In genomic region chr22:39502789-39503464, GRCh38 we compare ENCODE assay signal across 8 cellular contexts. TPM values are rescaled to one million over a fixed set of nuclear protein-coding genes. Genes with fewer than 3 reads are reported as not detected.
A peak's percentile ranks its signal among the peaks of the same experiment; 100 is the strongest.
DNase-seq lines count a peak whose midpoint lies in the region; ATAC-seq and TF ChIP-seq lines count a peak whose summit lies in the region.

No MANE protein-coding gene starts in this region.

- TF ChIP-seq EP300 in ovary (IDR thresholded peaks at IDR 0.05), result no peak

- peaks cover 20% of the 10 kb centered on the region for H3K4me1 ChIP-seq in OCI-LY7 (ENCODE audit: insufficient read depth, low read length, poor library complexity, severe bottlenecking)
- peaks cover 15% of the 10 kb centered on the region for H3K4me1 ChIP-seq in ovary (ENCODE audit: insufficient read depth)

- no peaks in the 10 kb centered on the region for H3K9me2 ChIP-seq in OCI-LY7 (ENCODE audit: insufficient read depth, low read length)

- no peak for TF ChIP-seq POLR2A in ovary (IDR thresholded peaks at IDR 0.05)

- WGBS in ovary, 3 donors, result 3 to 5% (median 3%) methylated on average over 18 of the region's 18 CpGs

- H3K9me3 ChIP-seq in OCI-LY7 (ENCODE audit: low read length) (no peaks in the 10 kb centered on the region), ovary (no peaks in the 10 kb centered on the region)

- H3K4me3 ChIP-seq in OCI-LY7 (ENCODE audit: low read depth, low read length, poor library complexity, severe bottlenecking) (peak overlapping the region; percentile 87), ovary (peak overlapping the region; percentile 95)

- H3K79me2 ChIP-seq in OCI-LY7 (ENCODE audit: insufficient read depth, low read depth, low read length), result peaks cover 44% of the 10 kb centered on the region

- DNase-seq in OCI-LY7 (ENCODE audit: low spot score) (peak; percentile 37), epithelial cell of prostate (ENCODE audit: low read depth, low spot score) (no peak), ovary (no peak), NCI-H1417 treated with DMSO at 0.1 percent for 48 hours (lab: John Stamatoyannopoulos, UW) (no peak), GM19240 (ENCODE audit: insufficient read length, low spot score) (no peak)

- no peaks in the 10 kb centered on the region for H3K27me3 ChIP-seq in ovary

- POLR2A ChIA-PET in OCI-LY7 (lab: Charles Lee), result no interaction called here

- ATAC-seq in GM18498 (IDR thresholded peaks at IDR 0.05; ENCODE audit: unreplicated experiment), result peak; percentile 7
- ATAC-seq in HG03520 (IDR thresholded peaks at IDR 0.05; ENCODE audit: unreplicated experiment), result no peak
- no peak for ATAC-seq in HG03354 (IDR thresholded peaks at IDR 0.05; ENCODE audit: poor library complexity, severe bottlenecking, unreplicated experiment)

- H3K4me2 ChIP-seq in OCI-LY7 (ENCODE audit: low read length), result peak overlapping the region; percentile 87

- no peak overlapping the region; the same call in 1 of the 2 replicates for H2AFZ ChIP-seq in OCI-LY7 (ENCODE audit: low read length)

- intact Hi-C loops in OCI-LY7 (cut with micrococcal nuclease; ENCODE audit: unreplicated experiment), result loop anchor here (1.0 kb wide), 1 partner anchor 18 kb away; no protein-coding TSS in a partner anchor
- intact Hi-C loops in ovary (cut with DNase I), result loop anchor here in 3 of 4 donors (2.0 to 10.0 kb wide), 4 partner anchors 16 to 328 kb away; partner anchors contain the start of gene RPL3 (in 1 of the 3)

- peaks cover 50% of the 10 kb centered on the region for H3K36me3 ChIP-seq in OCI-LY7 (ENCODE audit: insufficient read depth, low read length)
- H3K36me3 ChIP-seq in ovary, result no peaks in the 10 kb centered on the region

- H3K27ac ChIP-seq in OCI-LY7 (ENCODE audit: low read depth, low read length, poor library complexity, severe bottlenecking) (peak overlapping the region; percentile 45), epithelial cell of prostate (peak overlapping the region; percentile 46), ovary (peak overlapping the region in 1 of 2 donors; percentile 69)

- TF ChIP-seq CTCF in OCI-LY7 (conservative IDR thresholded peaks at IDR 0.05; ENCODE audit: low read length), result no peak
- TF ChIP-seq CTCF in ovary (IDR thresholded peaks at IDR 0.05), result no peak

- TSS peak; percentile 66 for BruUV-seq in OCI-LY7 (replicated peaks; lab: Mats Ljungman, UMichigan)

- H4K20me1 ChIP-seq in OCI-LY7 (ENCODE audit: insufficient read depth, low read length), result peaks cover 20% of the 10 kb centered on the region

- CTCF ChIA-PET in OCI-LY7 (lab: Charles Lee; ENCODE audit: unreplicated experiment), result interaction anchor here (1.1 kb wide), 1 partner anchor 12 kb away, joined by 5 read pairs; no protein-coding TSS in a partner anchor

RNA-seq across cellular contexts. Expression of gene MIEF1, which starts 0.8 kb away (rescaled TPM):
- 32.5 and 34.1 TPM in 2 replicates for total RNA-seq in OCI-LY7 (2014; rRNA removed; shearing (Covaris generic))
- total RNA-seq in OCI-LY7 (2022) (51.9 and 55.0 TPM in 2 replicates), ovary (10 to 100 TPM; 13.1 to 23.9 (median 19.9) TPM)
- polyA plus RNA-seq in ovary, result 10 to 100 TPM; 11.4 to 19.2 TPM

RNA-seq across cellular contexts. Expression of gene ATF4, which starts 17.4 kb away (rescaled TPM):
- total RNA-seq in OCI-LY7 (2014; rRNA removed; shearing (Covaris generic)), result 716 and 720 TPM in 2 replicates
- total RNA-seq in OCI-LY7 (2022), result 732 and 779 TPM in 2 replicates
- 100 to 1,000 TPM; 212 to 611 (median 246) TPM for total RNA-seq in ovary
- 100 to 1,000 TPM; 393 to 398 TPM for polyA plus RNA-seq in ovary

RNA-seq across cellular contexts. Expression of gene RPS19BP1, which starts 29.6 kb away (rescaled TPM):
- 148 and 185 TPM in 2 replicates for total RNA-seq in OCI-LY7 (2014; rRNA removed; shearing (Covaris generic))
- total RNA-seq in OCI-LY7 (2022), result 78.6 and 88.1 TPM in 2 replicates
- total RNA-seq in ovary, result 100 to 1,000 TPM in 1 of 7 donors, 10 to 100 TPM in 6; 41.9 to 117 (median 44.2) TPM
- polyA plus RNA-seq in ovary, result 100 to 1,000 TPM in 1 of 2 donors, 1 to 10 TPM in 1; 9.1 to 130 TPM

RNA-seq across cellular contexts. Expression of gene MGAT3, which starts 46.1 kb away (rescaled TPM):
- total RNA-seq in OCI-LY7 (2014; rRNA removed; shearing (Covaris generic)), result 15.4 and 16.3 TPM in 2 replicates
- total RNA-seq in OCI-LY7 (2022), result 34.1 and 44.3 TPM in 2 replicates
- total RNA-seq in ovary, result 1 to 10 TPM in 5 of 7 donors, under 1 TPM in 2; 0.91 to 5.9 (median 1.1) TPM
- polyA plus RNA-seq in ovary, result 1 to 10 TPM; 2.1 to 2.3 TPM
